ENCODE assay signal across 32 cellular contexts in the genomic region with DNA sequence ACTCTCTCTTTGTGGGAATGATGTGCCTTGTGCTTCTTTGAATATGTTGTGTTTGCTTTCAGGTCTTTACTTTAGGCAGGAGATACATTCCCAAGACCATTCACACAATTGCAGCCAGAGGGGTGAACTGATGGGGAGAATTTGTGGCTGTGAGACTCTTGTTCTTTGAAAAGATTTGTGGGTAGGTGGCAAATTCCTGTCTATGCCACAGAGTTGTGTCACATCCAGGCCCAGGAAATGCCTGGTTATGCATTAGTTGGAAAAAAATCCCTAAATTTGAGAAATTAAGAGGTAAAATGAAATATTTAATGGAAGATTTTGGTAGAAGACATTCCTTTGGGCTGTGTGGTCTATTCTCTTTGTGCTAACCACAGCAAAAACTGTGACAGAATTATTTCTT. TPM values are rescaled to one million over a fixed set of nuclear protein-coding genes. Genes with fewer than 3 reads are reported as not detected.
"Had no signal": no experiment of that assay in that cellular context is flagged by ENCODE, and none has a peak within 500 bp of the region (broad histone marks: within the 10 kb centered on the region; RNA-seq: fewer than 3 reads in every experiment).

No MANE protein-coding gene starts in this region.

- H3K27ac Mint-ChIP-seq: immature natural killer cell; natural killer cell treated with Interleukin-12 subunit alpha and Interleukin-12 subunit beta and Interleukin-15 and Interleukin-18, amount 100 ng/mL, for 72 hours; progenitor cell of endocrine pancreas; stimulated activated naive B cell treated with anti-CD40 and anti-IgM and Interleukin-4, amounts not matched to agents 10 μg/mL and 1 μg/mL and 100 μg/mL, for 72 hours had no signal

- H3K36me3 Mint-ChIP-seq: immature natural killer cell; naive thymus-derived CD4-positive, alpha-beta T cell; natural killer cell treated with Interleukin-12 subunit alpha and Interleukin-12 subunit beta and Interleukin-15 and Interleukin-18, amount 100 ng/mL, for 72 hours; stimulated activated naive B cell treated with anti-CD40 and anti-IgM and Interleukin-4, amounts not matched to agents 10 μg/mL and 1 μg/mL and 100 μg/mL, for 72 hours had no signal

- H3K36me3 ChIP-seq: left ventricle myocardium inferior, ovary, right atrium auricular region, right lobe of liver, stomach, thoracic aorta, tibial artery, upper lobe of right lung, uterus had no signal

- H3K4me1 ChIP-seq: left ventricle myocardium inferior, right atrium auricular region, right lobe of liver, stomach, tibial artery, upper lobe of right lung, uterus had no signal

- H3K4me3 ChIP-seq: left ventricle myocardium inferior, lung, mucosa of descending colon, ovary, right atrium auricular region, right lobe of liver, skin epidermis, stomach, thoracic aorta, tibial artery, upper lobe of right lung, uterus had no signal

- H3K4me1 Mint-ChIP-seq: immature natural killer cell; naive thymus-derived CD4-positive, alpha-beta T cell; stimulated activated naive B cell treated with anti-CD40 and anti-IgM and Interleukin-4, amounts not matched to agents 10 μg/mL and 1 μg/mL and 100 μg/mL, for 72 hours had no signal

- H3K9me3 ChIP-seq: left ventricle myocardium inferior, mucosa of descending colon, ovary, right atrium auricular region, right lobe of liver, stomach, thoracic aorta, tibial artery, upper lobe of right lung, uterus had no signal

- H3K27me3 ChIP-seq: ovary, right atrium auricular region, right lobe of liver, stomach, tibial artery, upper lobe of right lung, uterus had no signal

- H3K27ac ChIP-seq: left ventricle myocardium inferior, ovary, right atrium auricular region, right lobe of liver, skin epidermis, stomach, thoracic aorta, tibial artery, upper lobe of right lung, uterus had no signal

- DNase-seq: hypothalamus; immature natural killer cell; kidney; left ventricle myocardium inferior; midbrain; mucosa of descending colon; naive thymus-derived CD4-positive, alpha-beta T cell; ovary; right lobe of liver; stimulated activated CD4-positive, alpha-beta T cell treated with anti-CD3 and anti-CD28 coated beads, Interleukin-12 subunit alpha, Interleukin-12 subunit beta, amount 100 ng/mL, for 4 hours; stimulated activated CD4-positive, alpha-beta T cell treated with anti-CD3 and anti-CD28 coated beads, Interleukin-15, amount 100 ng/mL, for 24 hours; stimulated activated CD4-positive, alpha-beta T cell treated with anti-CD3 and anti-CD28 coated beads, Interleukin-2, amount 100 ng/mL, for 24 hours; stimulated activated CD4-positive, alpha-beta T cell treated with anti-CD3 and anti-CD28 coated beads, Interleukin-4, amount 100 ng/mL, for 1 hour; stimulated activated naive B cell treated with anti-CD40 and anti-IgM and Interleukin-4, amounts not matched to agents 10 μg/mL and 1 μg/mL and 100 μg/mL, for 72 hours; stimulated activated naive CD8-positive, alpha-beta T cell treated with anti-CD3 and anti-CD28 coated beads, Interleukin-15, Interleukin-2, amounts not matched to agents 100 U/mL and 50 U/mL, for 24 hours; stomach; tibial artery; trophoblast cell; upper lobe of right lung; uterus had no signal

- H3K27me3 Mint-ChIP-seq: natural killer cell treated with Interleukin-12 subunit alpha and Interleukin-12 subunit beta and Interleukin-15 and Interleukin-18, amount 100 ng/mL, for 72 hours; progenitor cell of endocrine pancreas; stimulated activated naive B cell treated with anti-CD40 and anti-IgM and Interleukin-4, amounts not matched to agents 10 μg/mL and 1 μg/mL and 100 μg/mL, for 72 hours had no signal

- FAIRE-seq: islet of Langerhans, kidney had no signal

- H3K4me3 Mint-ChIP-seq: immature natural killer cell; naive thymus-derived CD4-positive, alpha-beta T cell; natural killer cell treated with Interleukin-12 subunit alpha and Interleukin-12 subunit beta and Interleukin-15 and Interleukin-18, amount 100 ng/mL, for 72 hours; stimulated activated naive B cell treated with anti-CD40 and anti-IgM and Interleukin-4, amounts not matched to agents 10 μg/mL and 1 μg/mL and 100 μg/mL, for 72 hours had no signal

RNA-seq across cellular contexts. Expression of a gene that starts 28.8 kb away (rescaled TPM):
- total RNA-seq: left ventricle myocardium inferior; mesenteric fat pad; mucosa of descending colon; naive thymus-derived CD4-positive, alpha-beta T cell; natural killer cell treated with Interleukin-12 subunit alpha and Interleukin-12 subunit beta and Interleukin-15 and Interleukin-18, amount 100 ng/mL, for 72 hours; omental fat pad; pulmonary artery endothelial cell; renal cortical epithelial cell; right atrium auricular region; right lobe of liver; upper lobe of right lung had no signal
- polyA plus RNA-seq: immature natural killer cell; lung; naive thymus-derived CD4-positive, alpha-beta T cell; neural cell had no signal
